Comparison of ENCODE assay signal across 1 cellular context in the genomic region with DNA sequence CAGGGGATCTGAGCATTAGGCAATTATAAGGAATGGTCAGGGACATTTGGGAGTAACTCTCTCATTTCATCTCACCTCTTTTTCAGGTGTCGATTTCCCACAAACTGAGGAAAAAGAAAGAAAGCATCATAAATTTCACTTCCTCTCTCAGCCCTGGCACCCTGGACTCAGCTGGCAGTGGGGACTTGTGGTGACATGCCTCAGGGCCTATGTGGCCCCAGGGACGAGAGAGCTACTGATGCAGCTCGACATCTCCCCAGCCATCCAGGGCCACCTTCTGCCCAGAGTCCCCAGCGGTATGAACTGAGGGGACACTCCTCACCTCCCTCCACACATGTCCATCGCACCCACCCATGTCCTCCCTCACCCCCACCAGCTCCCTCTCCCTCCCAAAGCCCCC.
A peak's percentile ranks its signal among the peaks of the same experiment; 100 is the strongest.
TF ChIP-seq lines count a peak whose summit lies in the region.

No MANE protein-coding gene starts in this region.

TF ChIP-seq in GM12878, 131 proteins besides CTCF, POLR2A, EP300 and RAD21:
- TF ChIP-seq ZNF207 (IDR thresholded peaks at IDR 0.05; ENCODE audit: borderline replicate concordance): no peak
- TF ChIP-seq GATAD2B (conservative IDR thresholded peaks at IDR 0.05; ENCODE audit: low read depth): peak; percentile 52; the same call in 1 of the 2 replicates
- no peak for TF ChIP-seq HDAC2 (IDR thresholded peaks at IDR 0.05)
- TF ChIP-seq SMC3 (IDR thresholded peaks at IDR 0.05; ENCODE audit: borderline replicate concordance, low read length): no peak
- TF ChIP-seq, protein P1, sequence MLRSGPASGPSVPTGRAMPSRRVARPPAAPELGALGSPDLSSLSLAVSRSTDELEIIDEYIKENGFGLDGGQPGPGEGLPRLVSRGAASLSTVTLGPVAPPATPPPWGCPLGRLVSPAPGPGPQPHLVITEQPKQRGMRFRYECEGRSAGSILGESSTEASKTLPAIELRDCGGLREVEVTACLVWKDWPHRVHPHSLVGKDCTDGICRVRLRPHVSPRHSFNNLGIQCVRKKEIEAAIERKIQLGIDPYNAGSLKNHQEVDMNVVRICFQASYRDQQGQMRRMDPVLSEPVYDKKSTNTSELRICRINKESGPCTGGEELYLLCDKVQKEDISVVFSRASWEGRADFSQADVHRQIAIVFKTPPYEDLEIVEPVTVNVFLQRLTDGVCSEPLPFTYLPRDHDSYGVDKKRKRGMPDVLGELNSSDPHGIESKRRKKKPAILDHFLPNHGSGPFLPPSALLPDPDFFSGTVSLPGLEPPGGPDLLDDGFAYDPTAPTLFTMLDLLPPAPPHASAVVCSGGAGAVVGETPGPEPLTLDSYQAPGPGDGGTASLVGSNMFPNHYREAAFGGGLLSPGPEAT (IDR thresholded peaks at IDR 0.05; ENCODE audit: low read depth): 0 out of 2 replicates have a peak, but pooled peaks have one; percentile 22
- TF ChIP-seq IKZF1 (conservative IDR thresholded peaks at IDR 0.05): peak; percentile 87
- peak; percentile 83 to 84 for TF ChIP-seq IKZF2 (IDR thresholded peaks at IDR 0.05)
- TF ChIP-seq SPI1 (IDR thresholded peaks at IDR 0.05; ENCODE audit: borderline replicate concordance, insufficient read depth, low read depth, low read length): peak; percentile 94
- no peak for TF ChIP-seq EGR1 (IDR thresholded peaks at IDR 0.05; ENCODE audit: borderline replicate concordance in 1 of 2, low read depth in 2 of 2, low read length in 2 of 2)
- TF ChIP-seq, protein P2, sequence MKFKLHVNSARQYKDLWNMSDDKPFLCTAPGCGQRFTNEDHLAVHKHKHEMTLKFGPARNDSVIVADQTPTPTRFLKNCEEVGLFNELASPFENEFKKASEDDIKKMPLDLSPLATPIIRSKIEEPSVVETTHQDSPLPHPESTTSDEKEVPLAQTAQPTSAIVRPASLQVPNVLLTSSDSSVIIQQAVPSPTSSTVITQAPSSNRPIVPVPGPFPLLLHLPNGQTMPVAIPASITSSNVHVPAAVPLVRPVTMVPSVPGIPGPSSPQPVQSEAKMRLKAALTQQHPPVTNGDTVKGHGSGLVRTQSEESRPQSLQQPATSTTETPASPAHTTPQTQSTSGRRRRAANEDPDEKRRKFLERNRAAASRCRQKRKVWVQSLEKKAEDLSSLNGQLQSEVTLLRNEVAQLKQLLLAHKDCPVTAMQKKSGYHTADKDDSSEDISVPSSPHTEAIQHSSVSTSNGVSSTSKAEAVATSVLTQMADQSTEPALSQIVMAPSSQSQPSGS (IDR thresholded peaks at IDR 0.05; ENCODE audit: low read length): no peak
- TF ChIP-seq RUNX3 (IDR thresholded peaks at IDR 0.05; ENCODE audit: low read length): 0 out of 2 replicates have a peak, but pooled peaks have one; percentile 16
- TF ChIP-seq ATF7 (IDR thresholded peaks at IDR 0.05; ENCODE audit: low read depth): no peak
- no peak for TF ChIP-seq PAX8 (IDR thresholded peaks at IDR 0.05)
- TF ChIP-seq SIN3A (IDR thresholded peaks at IDR 0.05; ENCODE audit: low read depth, low read length): no peak
- TF ChIP-seq GABPA (IDR thresholded peaks at IDR 0.05; ENCODE audit: low read depth): no peak
- TF ChIP-seq MTA2 (IDR thresholded peaks at IDR 0.05; ENCODE audit: low read depth): peak; percentile 50; the same call in 1 of the 2 replicates
- TF ChIP-seq MEF2B (IDR thresholded peaks at IDR 0.05; ENCODE audit: partially characterized antibody, poor library complexity, severe bottlenecking): peak; percentile 81
- TF ChIP-seq, protein P3, sequence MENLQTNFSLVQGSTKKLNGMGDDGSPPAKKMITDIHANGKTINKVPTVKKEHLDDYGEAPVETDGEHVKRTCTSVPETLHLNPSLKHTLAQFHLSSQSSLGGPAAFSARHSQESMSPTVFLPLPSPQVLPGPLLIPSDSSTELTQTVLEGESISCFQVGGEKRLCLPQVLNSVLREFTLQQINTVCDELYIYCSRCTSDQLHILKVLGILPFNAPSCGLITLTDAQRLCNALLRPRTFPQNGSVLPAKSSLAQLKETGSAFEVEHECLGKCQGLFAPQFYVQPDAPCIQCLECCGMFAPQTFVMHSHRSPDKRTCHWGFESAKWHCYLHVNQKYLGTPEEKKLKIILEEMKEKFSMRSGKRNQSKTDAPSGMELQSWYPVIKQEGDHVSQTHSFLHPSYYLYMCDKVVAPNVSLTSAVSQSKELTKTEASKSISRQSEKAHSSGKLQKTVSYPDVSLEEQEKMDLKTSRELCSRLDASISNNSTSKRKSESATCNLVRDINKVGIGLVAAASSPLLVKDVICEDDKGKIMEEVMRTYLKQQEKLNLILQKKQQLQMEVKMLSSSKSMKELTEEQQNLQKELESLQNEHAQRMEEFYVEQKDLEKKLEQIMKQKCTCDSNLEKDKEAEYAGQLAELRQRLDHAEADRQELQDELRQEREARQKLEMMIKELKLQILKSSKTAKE (IDR thresholded peaks at IDR 0.05; ENCODE audit: low read depth, poor library complexity, severe bottlenecking): no peak
- no peak for TF ChIP-seq NR2C2 (IDR thresholded peaks at IDR 0.05; ENCODE audit: borderline replicate concordance, control insufficient read depth, insufficient read length, low read depth)
- peak; percentile 54 for TF ChIP-seq DPF2 (IDR thresholded peaks at IDR 0.05)
- TF ChIP-seq CBFB (IDR thresholded peaks at IDR 0.05; ENCODE audit: low read depth): no peak
- no peak for TF ChIP-seq TCF3 (IDR thresholded peaks at IDR 0.05; ENCODE audit: borderline replicate concordance, insufficient read depth, low read depth, low read length)
